ENCODE assay signal across 9 cellular contexts in genomic region chr11:66981976-66982578, GRCh38. TPM values are rescaled to one million over a fixed set of nuclear protein-coding genes. Genes with fewer than 3 reads are reported as not detected.
DNase-seq lines count a peak whose midpoint lies in the region; ATAC-seq and TF ChIP-seq lines count a peak whose summit lies in the region.
"Had no signal": no experiment of that assay in that cellular context is flagged by ENCODE, and none has a peak within 500 bp of the region (broad histone marks: within the 10 kb centered on the region; RNA-seq: fewer than 3 reads in every experiment).

No MANE protein-coding gene starts in this region.

- H3K27me3 Mint-ChIP-seq in natural killer cell (ENCODE audit: low read depth in 2 of 2): peaks cover 0 to 9% of the 10 kb centered on the region in 2 donors

- no peaks in the 10 kb centered on the region for H3K36me3 ChIP-seq in fibroblast of lung (ENCODE audit: control insufficient read depth, insufficient read depth, low read length)
- H3K36me3 ChIP-seq in prostate gland: no peaks in the 10 kb centered on the region

- no peaks in the 10 kb centered on the region for H3K36me3 Mint-ChIP-seq in natural killer cell

- WGBS in prostate gland: 11% methylated on average over 9 of the region's 9 CpGs

- no peaks in the 10 kb centered on the region for H4K20me1 ChIP-seq in fibroblast of lung (ENCODE audit: control insufficient read depth, extremely low read depth, insufficient read depth, low read length)

- intact Hi-C loops in prostate gland (cut with DNase I): no loop called here
- intact Hi-C loops in natural killer cell (cut with micrococcal nuclease): no loop called here

- no peak overlapping the region for H3K4me3 Mint-ChIP-seq in natural killer cell
- H3K4me3 Mint-ChIP-seq: memory B cell had no signal

- H3K79me2 ChIP-seq in fibroblast of lung (ENCODE audit: control insufficient read depth, insufficient read depth, low read length): no peaks in the 10 kb centered on the region

- no peak overlapping the region for H3K4me2 ChIP-seq in fibroblast of lung (ENCODE audit: extremely low read depth, insufficient read depth, low read length)

- TF ChIP-seq POLR2A in prostate gland (IDR thresholded peaks at IDR 0.05): no peak

- H3K4me3 ChIP-seq in fibroblast of lung (replicated peaks in 1 of 4; ENCODE audit: control extremely low read depth in 1 of 4, insufficient read depth in 1 of 4, low read depth in 3 of 4, low read length in 4 of 4) (no peak overlapping the region), prostate gland (no peak overlapping the region)

- no peak overlapping the region for H3K9ac ChIP-seq in fibroblast of lung (ENCODE audit: insufficient read depth, low read length)

- peaks cover 0 to 2% of the 10 kb centered on the region in 2 donors for H3K4me1 Mint-ChIP-seq in natural killer cell
- H3K4me1 Mint-ChIP-seq: memory B cell had no signal

- H2AFZ ChIP-seq in fibroblast of lung (ENCODE audit: low read length): no peak overlapping the region

- H3K27me3 ChIP-seq in fibroblast of lung (ENCODE audit: control insufficient read depth, insufficient read depth, low read length) (no peaks in the 10 kb centered on the region), prostate gland (replicated peaks; ENCODE audit: insufficient read depth) (no peaks in the 10 kb centered on the region)

- DNase-seq in ELR (ENCODE audit: low read depth) (peak; percentile 94), NCI-H1048 (lab: John Stamatoyannopoulos, UW) (peak; percentile 14), SIG-M5 treated with dmso at 0.1 percent for 504 hours (lab: John Stamatoyannopoulos, UW; ENCODE audit: unreplicated experiment) (peak; percentile 77), fibroblast of lung (ENCODE audit: low read depth in 2 of 2) (peak; percentile 84 to 91), prostate gland (ENCODE audit: low spot score) (peak; percentile 73), T-helper 9 cell (no peak), GM20000 (ENCODE audit: low spot score) (no peak), natural killer cell (no peak)

- TF ChIP-seq CTCF in fibroblast of lung (conservative IDR thresholded peaks at IDR 0.05 in 1 of 2, IDR thresholded peaks at IDR 0.05 in 1 of 2; ENCODE audit: low read depth in 1 of 2, low read length in 2 of 2): no peak
- no peak for TF ChIP-seq CTCF in prostate gland (IDR thresholded peaks at IDR 0.05)
- TF ChIP-seq CTCF in GM20000 (IDR thresholded peaks at IDR 0.05; ENCODE audit: extremely low read depth, missing control alignments): no peak
- TF ChIP-seq CTCF in natural killer cell (IDR thresholded peaks at IDR 0.05): no peak

- H3K9me3 Mint-ChIP-seq in natural killer cell: peaks cover 0 to 2% of the 10 kb centered on the region in 2 donors
- H3K9me3 Mint-ChIP-seq: memory B cell had no signal

- no peak overlapping the region for H3K27ac Mint-ChIP-seq in natural killer cell
- H3K27ac Mint-ChIP-seq: memory B cell had no signal

- H3K4me1 ChIP-seq in fibroblast of lung (ENCODE audit: control insufficient read depth, extremely low read depth, insufficient read depth, low read length) (peaks cover 4% of the 10 kb centered on the region), prostate gland (replicated peaks) (peaks cover 5% of the 10 kb centered on the region)

- no peak for ATAC-seq in natural killer cell

- H3K9me3 ChIP-seq in fibroblast of lung (ENCODE audit: control insufficient read depth, insufficient read depth, low read depth, low read length) (no peaks in the 10 kb centered on the region), prostate gland (no peaks in the 10 kb centered on the region)

- no peak overlapping the region for H3K27ac ChIP-seq in fibroblast of lung (ENCODE audit: insufficient read depth, low read length)
- H3K27ac ChIP-seq in prostate gland: no peak overlapping the region

RNA-seq across cellular contexts. Expression of gene C11orf86, which starts 7.0 kb away (rescaled TPM):
- total RNA-seq in fibroblast of lung (not detected in 2 replicates), prostate gland (not detected), natural killer cell (not detected)
- polyA plus RNA-seq in fibroblast of lung: not detected in 2 replicates
- polyA plus RNA-seq in fibroblast of lung (2012): not detected in 2 replicates
- polyA minus RNA-seq in fibroblast of lung (ENCODE audit: low replicate concordance): not detected in 2 replicates

RNA-seq across cellular contexts. Expression of gene PC, which starts 23.9 kb away (rescaled TPM):
- total RNA-seq in fibroblast of lung (10.3 and 22.8 TPM in 2 replicates), prostate gland (10 to 100 TPM; 42.8 to 43.4 TPM), natural killer cell (1 to 10 TPM; 4.1 to 5.9 (median 4.6) TPM)
- 5.1 and 8.2 TPM in 2 replicates for polyA plus RNA-seq in fibroblast of lung
- 9.3 and 20.8 TPM in 2 replicates for polyA plus RNA-seq in fibroblast of lung (2012)
- polyA minus RNA-seq in fibroblast of lung (ENCODE audit: low replicate concordance): 13.5 and 48.6 TPM in 2 replicates

RNA-seq across cellular contexts. Expression of gene SYT12, which starts 40.9 kb away (rescaled TPM):
- under 0.01 and 0.26 TPM in 2 replicates for total RNA-seq in fibroblast of lung
- polyA plus RNA-seq in fibroblast of lung: 0.07 TPM in 1 of 2 replicates, not detected in the other
- 0.21 TPM in 1 of 2 replicates, not detected in the other for polyA plus RNA-seq in fibroblast of lung (2012)
- polyA minus RNA-seq in fibroblast of lung (ENCODE audit: low replicate concordance): 0.12 and 0.15 TPM in 2 replicates
- 1 to 10 TPM; 2.1 to 3.4 TPM for total RNA-seq in prostate gland
- not detected for total RNA-seq in natural killer cell

Comparison
In these comparisons a context has a peak if more than half of its experiments do, and no peak if none do; other contexts are left out.
1. DNase-seq: peak in ELR (single experiment), NCI-H1048 (single experiment), SIG-M5 treated with dmso at 0.1 percent for 504 hours (single experiment), fibroblast of lung (2 of 2) and prostate gland (single experiment); none in T-helper 9 cell (single experiment), GM20000 (single experiment) and natural killer cell (single experiment).